ENCODE assay signal across 8 cellular contexts in the genomic region with DNA sequence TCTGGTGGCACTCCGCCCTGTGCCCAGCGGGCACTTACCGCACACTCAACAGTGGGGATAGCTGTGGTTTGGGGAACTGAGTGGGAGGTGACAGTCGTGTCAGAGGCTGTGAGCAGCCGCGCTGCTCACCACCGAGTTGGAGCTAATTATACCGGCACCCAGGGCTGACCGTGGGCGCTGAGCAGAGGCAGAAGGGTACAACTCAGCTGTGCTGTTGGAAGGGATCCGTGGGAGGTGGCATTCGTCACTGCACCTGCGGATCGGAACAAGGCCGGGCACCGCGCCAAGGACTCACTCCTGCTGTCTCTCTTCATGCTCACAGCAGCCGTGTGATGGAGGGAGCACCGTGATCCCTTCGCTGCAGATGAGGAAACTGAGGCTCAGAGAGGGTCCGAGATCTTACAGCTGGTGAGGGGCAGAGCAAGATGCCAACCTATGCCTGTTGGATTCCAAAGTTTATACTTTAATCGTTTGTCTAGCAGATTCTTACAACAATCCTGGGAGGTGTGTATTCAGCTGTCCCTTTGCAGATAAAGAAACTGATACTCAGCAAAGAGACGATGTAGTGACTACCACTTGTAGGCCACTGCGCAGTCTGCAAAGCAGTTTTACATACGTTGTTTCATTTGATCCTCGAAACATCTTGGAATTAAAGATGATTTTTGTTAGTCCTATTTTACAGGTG. TPM values are rescaled to one million over a fixed set of nuclear protein-coding genes. Genes with fewer than 3 reads are reported as not detected.
DNase-seq lines count a peak whose midpoint lies in the region; ATAC-seq and TF ChIP-seq lines count a peak whose summit lies in the region.

No MANE protein-coding gene starts in this region.

- H3K9me3 ChIP-seq in colonic mucosa = no peaks in the 10 kb centered on the region

- TF ChIP-seq CTCF in colonic mucosa (IDR thresholded peaks at IDR 0.05) = no peak

- H3K4me3 ChIP-seq in colonic mucosa = peak overlapping the region; percentile 88
- peak overlapping the region; percentile 10 for H3K4me3 ChIP-seq in mesendoderm (ENCODE audit: low read length)

- DNase-seq in NCI-H1694 (lab: John Stamatoyannopoulos, UW) = peak; percentile 20
- DNase-seq in activated CD4-positive, alpha-beta T cell treated with anti-CD3 and anti-CD28 coated beads for 24 hours (ENCODE audit: low read depth in 2 of 2) = peak; percentile 82 to 84
- DNase-seq in colonic mucosa = peak; percentile 80
- no peak for DNase-seq in mesendoderm
- DNase-seq in stimulated activated CD8-positive, alpha-beta memory T cell treated with anti-CD3 and anti-CD28 coated beads, Interleukin-15, amount 100 ng/mL, for 24 hours (ENCODE audit: low read depth) = peak; percentile 61
- no peak for DNase-seq in GM03348 (ENCODE audit: low spot score)

- no peak overlapping the region for H2BK15ac ChIP-seq in mesendoderm (replicated peaks; ENCODE audit: low read depth)

- no peak overlapping the region for H4K5ac ChIP-seq in mesendoderm (ENCODE audit: low read length)

- no peak overlapping the region for H2AK5ac ChIP-seq in mesendoderm (ENCODE audit: low read length)

- H3K79me2 ChIP-seq in mesendoderm (ENCODE audit: control insufficient read depth, insufficient read depth, low read length) = peaks cover 20% of the 10 kb centered on the region

- no CpG with 5 or more reads among the region's 26 CpGs for WGBS in mesendoderm (ENCODE audit: extremely low coverage, insufficient coverage, low lambda C conversion rate)

- no peak overlapping the region for H2BK5ac ChIP-seq in mesendoderm (ENCODE audit: low read length)

- H3K18ac ChIP-seq in mesendoderm (ENCODE audit: low read length) = no peak overlapping the region

- H3K56ac ChIP-seq in mesendoderm (ENCODE audit: low read length) = peak overlapping the region; percentile 59

- H3K79me1 ChIP-seq in mesendoderm (ENCODE audit: low read length) = peaks cover 14% of the 10 kb centered on the region

- peak; percentile 23 for ATAC-seq in GM18499 (IDR thresholded peaks at IDR 0.05; ENCODE audit: insufficient read depth, unreplicated experiment)
- peak; percentile 41 for ATAC-seq in HG02852 (IDR thresholded peaks at IDR 0.05; ENCODE audit: unreplicated experiment)

- H2BK120ac ChIP-seq in mesendoderm (ENCODE audit: low read depth, low read length) = no peak overlapping the region

- no peak overlapping the region for H3K23ac ChIP-seq in mesendoderm (ENCODE audit: low read length)

- peaks cover 3% of the 10 kb centered on the region for H3K4me1 ChIP-seq in colonic mucosa
- H3K4me1 ChIP-seq in mesendoderm (ENCODE audit: control insufficient read depth, low read depth, low read length) = peaks cover under 1% of the 10 kb centered on the region

- H4K8ac ChIP-seq in mesendoderm (ENCODE audit: low read depth, low read length) = no peak overlapping the region

- intact Hi-C loops in colonic mucosa (cut with DNase I) = loop anchor here (2.0 kb wide), 1 partner anchor 42 kb away; no protein-coding TSS in a partner anchor

- H3K4me2 ChIP-seq in mesendoderm (ENCODE audit: low read length) = peak overlapping the region; percentile 43

- H3K9ac ChIP-seq in colonic mucosa (ENCODE audit: low read depth in 2 of 2, low read length in 2 of 2) = peak overlapping the region; percentile 70 to 81
- H3K9ac ChIP-seq in mesendoderm (ENCODE audit: low read length) = peak overlapping the region; percentile 57

- no peak overlapping the region for H3K4ac ChIP-seq in mesendoderm (ENCODE audit: low read depth, low read length)

- H3K36me3 ChIP-seq in colonic mucosa (no peaks in the 10 kb centered on the region), mesendoderm (ENCODE audit: control insufficient read depth, insufficient read depth, low read length) (no peaks in the 10 kb centered on the region)

- no peaks in the 10 kb centered on the region for H3K27me3 ChIP-seq in colonic mucosa
- H3K27me3 ChIP-seq in mesendoderm (ENCODE audit: insufficient read depth, low read length, poor library complexity) = no peaks in the 10 kb centered on the region

- H3K27ac ChIP-seq in colonic mucosa = peak overlapping the region; percentile 88
- H3K27ac ChIP-seq in mesendoderm (ENCODE audit: low read depth, low read length) = no peak overlapping the region

RNA-seq across cellular contexts. Expression of gene ELMO2, which starts 0.7 kb away (rescaled TPM):
- total RNA-seq in colonic mucosa = 10 to 100 TPM; 20.0 to 24.7 TPM
- polyA plus RNA-seq in mesendoderm (2013, experiment 1 of 2) = 15.8 TPM
- 14.4 TPM for polyA plus RNA-seq in mesendoderm (2013, experiment 2 of 2)

Comparison
In these comparisons a context has a peak if more than half of its experiments do, and no peak if none do; other contexts are left out.
1. DNase-seq: peak in NCI-H1694 (single experiment), activated CD4-positive, alpha-beta T cell treated with anti-CD3 and anti-CD28 coated beads for 24 hours (2 of 2), colonic mucosa (single experiment) and stimulated activated CD8-positive, alpha-beta memory T cell treated with anti-CD3 and anti-CD28 coated beads, Interleukin-15, amount 100 ng/mL, for 24 hours (single experiment); none in mesendoderm (single experiment) and GM03348 (single experiment).